ENCODE assay signal across 1 cellular context in the genomic region with DNA sequence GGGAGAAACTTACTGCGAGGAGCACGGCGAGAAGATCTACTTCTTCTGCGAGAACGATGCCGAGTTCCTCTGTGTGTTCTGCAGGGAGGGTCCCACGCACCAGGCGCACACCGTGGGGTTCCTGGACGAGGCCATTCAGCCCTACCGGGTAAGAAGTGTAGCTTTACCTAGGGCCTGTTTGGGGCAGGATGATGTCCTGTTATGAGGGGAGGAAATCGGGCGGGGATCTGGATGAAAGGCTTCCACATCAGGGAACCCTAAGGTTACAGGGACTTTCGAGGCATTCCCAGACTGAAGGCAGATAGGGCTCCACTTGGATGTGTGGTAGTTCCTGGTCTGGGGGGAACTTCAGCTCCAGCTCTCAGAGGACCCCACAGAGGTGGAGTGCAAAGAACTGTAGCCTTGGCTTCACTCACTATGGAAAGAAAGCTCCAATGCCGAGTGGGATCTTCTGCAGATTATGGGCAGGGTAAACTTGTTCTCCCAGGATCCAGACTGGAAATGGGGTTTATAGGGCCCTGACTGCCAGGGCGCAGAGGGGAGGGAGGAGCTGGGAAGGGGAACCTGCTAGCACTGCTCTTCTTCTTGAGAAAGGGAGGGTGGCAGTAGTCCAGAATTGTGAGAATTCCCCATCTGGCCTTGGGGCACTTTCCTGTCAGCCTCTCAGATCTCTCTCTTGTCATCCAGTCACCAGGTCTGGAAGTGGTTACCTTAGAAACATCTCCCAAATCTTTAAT.
TF ChIP-seq lines count a peak whose summit lies in the region.

No MANE protein-coding gene starts in this region.

TF ChIP-seq in GM23338, 12 proteins besides CTCF, POLR2A, EP300 and RAD21 (continued from another document):
- TF ChIP-seq, protein P1, sequence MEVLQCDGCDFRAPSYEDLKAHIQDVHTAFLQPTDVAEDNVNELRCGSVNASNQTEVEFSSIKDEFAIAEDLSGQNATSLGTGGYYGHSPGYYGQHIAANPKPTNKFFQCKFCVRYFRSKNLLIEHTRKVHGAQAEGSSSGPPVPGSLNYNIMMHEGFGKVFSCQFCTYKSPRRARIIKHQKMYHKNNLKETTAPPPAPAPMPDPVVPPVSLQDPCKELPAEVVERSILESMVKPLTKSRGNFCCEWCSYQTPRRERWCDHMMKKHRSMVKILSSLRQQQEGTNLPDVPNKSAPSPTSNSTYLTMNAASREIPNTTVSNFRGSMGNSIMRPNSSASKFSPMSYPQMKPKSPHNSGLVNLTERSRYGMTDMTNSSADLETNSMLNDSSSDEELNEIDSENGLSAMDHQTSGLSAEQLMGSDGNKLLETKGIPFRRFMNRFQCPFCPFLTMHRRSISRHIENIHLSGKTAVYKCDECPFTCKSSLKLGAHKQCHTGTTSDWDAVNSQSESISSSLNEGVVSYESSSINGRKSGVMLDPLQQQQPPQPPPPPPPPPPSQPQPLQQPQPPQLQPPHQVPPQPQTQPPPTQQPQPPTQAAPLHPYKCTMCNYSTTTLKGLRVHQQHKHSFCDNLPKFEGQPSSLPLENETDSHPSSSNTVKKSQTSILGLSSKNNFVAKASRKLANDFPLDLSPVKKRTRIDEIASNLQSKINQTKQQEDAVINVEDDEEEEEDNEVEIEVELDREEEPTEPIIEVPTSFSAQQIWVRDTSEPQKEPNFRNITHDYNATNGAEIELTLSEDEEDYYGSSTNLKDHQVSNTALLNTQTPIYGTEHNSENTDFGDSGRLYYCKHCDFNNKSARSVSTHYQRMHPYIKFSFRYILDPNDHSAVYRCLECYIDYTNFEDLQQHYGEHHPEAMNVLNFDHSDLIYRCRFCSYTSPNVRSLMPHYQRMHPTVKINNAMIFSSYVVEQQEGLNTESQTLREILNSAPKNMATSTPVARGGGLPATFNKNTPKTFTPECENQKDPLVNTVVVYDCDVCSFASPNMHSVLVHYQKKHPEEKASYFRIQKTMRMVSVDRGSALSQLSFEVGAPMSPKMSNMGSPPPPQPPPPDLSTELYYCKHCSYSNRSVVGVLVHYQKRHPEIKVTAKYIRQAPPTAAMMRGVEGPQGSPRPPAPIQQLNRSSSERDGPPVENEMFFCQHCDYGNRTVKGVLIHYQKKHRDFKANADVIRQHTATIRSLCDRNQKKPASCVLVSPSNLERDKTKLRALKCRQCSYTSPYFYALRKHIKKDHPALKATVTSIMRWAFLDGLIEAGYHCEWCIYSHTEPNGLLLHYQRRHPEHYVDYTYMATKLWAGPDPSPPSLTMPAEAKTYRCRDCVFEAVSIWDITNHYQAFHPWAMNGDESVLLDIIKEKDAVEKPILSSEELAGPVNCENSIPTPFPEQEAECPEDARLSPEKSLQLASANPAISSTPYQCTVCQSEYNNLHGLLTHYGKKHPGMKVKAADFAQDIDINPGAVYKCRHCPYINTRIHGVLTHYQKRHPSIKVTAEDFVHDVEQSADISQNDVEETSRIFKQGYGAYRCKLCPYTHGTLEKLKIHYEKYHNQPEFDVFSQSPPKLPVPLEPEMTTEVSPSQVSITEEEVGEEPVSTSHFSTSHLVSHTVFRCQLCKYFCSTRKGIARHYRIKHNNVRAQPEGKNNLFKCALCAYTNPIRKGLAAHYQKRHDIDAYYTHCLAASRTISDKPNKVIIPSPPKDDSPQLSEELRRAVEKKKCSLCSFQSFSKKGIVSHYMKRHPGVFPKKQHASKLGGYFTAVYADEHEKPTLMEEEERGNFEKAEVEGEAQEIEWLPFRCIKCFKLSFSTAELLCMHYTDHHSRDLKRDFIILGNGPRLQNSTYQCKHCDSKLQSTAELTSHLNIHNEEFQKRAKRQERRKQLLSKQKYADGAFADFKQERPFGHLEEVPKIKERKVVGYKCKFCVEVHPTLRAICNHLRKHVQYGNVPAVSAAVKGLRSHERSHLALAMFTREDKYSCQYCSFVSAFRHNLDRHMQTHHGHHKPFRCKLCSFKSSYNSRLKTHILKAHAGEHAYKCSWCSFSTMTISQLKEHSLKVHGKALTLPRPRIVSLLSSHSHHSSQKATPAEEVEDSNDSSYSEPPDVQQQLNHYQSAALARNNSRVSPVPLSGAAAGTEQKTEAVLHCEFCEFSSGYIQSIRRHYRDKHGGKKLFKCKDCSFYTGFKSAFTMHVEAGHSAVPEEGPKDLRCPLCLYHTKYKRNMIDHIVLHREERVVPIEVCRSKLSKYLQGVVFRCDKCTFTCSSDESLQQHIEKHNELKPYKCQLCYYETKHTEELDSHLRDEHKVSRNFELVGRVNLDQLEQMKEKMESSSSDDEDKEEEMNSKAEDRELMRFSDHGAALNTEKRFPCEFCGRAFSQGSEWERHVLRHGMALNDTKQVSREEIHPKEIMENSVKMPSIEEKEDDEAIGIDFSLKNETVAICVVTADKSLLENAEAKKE (CRISPR knock-in tag; IDR thresholded peaks at IDR 0.05): no peak
- TF ChIP-seq, protein P2, sequence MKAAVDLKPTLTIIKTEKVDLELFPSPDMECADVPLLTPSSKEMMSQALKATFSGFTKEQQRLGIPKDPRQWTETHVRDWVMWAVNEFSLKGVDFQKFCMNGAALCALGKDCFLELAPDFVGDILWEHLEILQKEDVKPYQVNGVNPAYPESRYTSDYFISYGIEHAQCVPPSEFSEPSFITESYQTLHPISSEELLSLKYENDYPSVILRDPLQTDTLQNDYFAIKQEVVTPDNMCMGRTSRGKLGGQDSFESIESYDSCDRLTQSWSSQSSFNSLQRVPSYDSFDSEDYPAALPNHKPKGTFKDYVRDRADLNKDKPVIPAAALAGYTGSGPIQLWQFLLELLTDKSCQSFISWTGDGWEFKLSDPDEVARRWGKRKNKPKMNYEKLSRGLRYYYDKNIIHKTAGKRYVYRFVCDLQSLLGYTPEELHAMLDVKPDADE (IDR thresholded peaks at IDR 0.05): no peak
- TF ChIP-seq ZNF114 (CRISPR knock-in tag; IDR thresholded peaks at IDR 0.05): no peak
- no peak for TF ChIP-seq CREB1 (CRISPR knock-in tag; IDR thresholded peaks at IDR 0.05; ENCODE audit: low read depth)
- no peak for TF ChIP-seq POLR2AphosphoS5 (IDR thresholded peaks at IDR 0.05; ENCODE audit: low read depth)
- TF ChIP-seq JUNB (IDR thresholded peaks at IDR 0.05; ENCODE audit: unreplicated experiment): no peak
- no peak for TF ChIP-seq EZH2phosphoT487 (IDR thresholded peaks at IDR 0.05; ENCODE audit: unreplicated experiment)
- no peak for TF ChIP-seq STAT1 (IDR thresholded peaks at IDR 0.05; ENCODE audit: unreplicated experiment)
- TF ChIP-seq, protein P3, sequence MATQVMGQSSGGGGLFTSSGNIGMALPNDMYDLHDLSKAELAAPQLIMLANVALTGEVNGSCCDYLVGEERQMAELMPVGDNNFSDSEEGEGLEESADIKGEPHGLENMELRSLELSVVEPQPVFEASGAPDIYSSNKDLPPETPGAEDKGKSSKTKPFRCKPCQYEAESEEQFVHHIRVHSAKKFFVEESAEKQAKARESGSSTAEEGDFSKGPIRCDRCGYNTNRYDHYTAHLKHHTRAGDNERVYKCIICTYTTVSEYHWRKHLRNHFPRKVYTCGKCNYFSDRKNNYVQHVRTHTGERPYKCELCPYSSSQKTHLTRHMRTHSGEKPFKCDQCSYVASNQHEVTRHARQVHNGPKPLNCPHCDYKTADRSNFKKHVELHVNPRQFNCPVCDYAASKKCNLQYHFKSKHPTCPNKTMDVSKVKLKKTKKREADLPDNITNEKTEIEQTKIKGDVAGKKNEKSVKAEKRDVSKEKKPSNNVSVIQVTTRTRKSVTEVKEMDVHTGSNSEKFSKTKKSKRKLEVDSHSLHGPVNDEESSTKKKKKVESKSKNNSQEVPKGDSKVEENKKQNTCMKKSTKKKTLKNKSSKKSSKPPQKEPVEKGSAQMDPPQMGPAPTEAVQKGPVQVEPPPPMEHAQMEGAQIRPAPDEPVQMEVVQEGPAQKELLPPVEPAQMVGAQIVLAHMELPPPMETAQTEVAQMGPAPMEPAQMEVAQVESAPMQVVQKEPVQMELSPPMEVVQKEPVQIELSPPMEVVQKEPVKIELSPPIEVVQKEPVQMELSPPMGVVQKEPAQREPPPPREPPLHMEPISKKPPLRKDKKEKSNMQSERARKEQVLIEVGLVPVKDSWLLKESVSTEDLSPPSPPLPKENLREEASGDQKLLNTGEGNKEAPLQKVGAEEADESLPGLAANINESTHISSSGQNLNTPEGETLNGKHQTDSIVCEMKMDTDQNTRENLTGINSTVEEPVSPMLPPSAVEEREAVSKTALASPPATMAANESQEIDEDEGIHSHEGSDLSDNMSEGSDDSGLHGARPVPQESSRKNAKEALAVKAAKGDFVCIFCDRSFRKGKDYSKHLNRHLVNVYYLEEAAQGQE (IDR thresholded peaks at IDR 0.05; ENCODE audit: unreplicated experiment): no peak
- no peak for TF ChIP-seq EZH2 (IDR thresholded peaks at IDR 0.05; ENCODE audit: low read depth, unreplicated experiment)
TF ChIP-seq in GM23338: peak in this region for 0.
